Comparison of ENCODE assay signal across 25 cellular contexts in the genomic region with DNA sequence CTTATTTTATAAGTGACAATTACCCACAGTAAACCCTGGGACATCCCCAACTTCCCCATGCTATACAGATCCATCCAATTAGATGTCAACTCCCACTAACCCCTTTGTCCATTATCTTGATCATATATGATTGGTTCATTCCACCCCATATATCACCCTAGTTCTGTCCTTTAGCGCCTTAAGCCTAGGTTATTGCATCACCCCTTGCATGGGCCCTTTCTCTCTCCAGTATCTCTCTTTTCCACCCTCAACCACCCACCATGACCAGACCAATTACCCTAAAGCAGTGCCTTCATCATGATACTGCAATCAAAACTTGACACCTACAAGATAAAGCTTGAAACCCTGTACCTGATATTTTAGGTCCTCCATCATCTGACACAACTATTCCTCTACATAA. TPM values are rescaled to one million over a fixed set of nuclear protein-coding genes. Genes with fewer than 3 reads are reported as not detected.
DNase-seq lines count a peak whose midpoint lies in the region; ATAC-seq, FAIRE-seq and TF ChIP-seq lines count a peak whose summit lies in the region.
"Had no signal": no experiment of that assay in that cellular context is flagged by ENCODE, and none has a peak within 500 bp of the region (broad histone marks: within the 10 kb centered on the region; RNA-seq: fewer than 3 reads in every experiment).

No MANE protein-coding gene starts in this region.

- H4K20me1 ChIP-seq in HepG2 (ENCODE audit: insufficient read depth, low read length) = no peaks in the 10 kb centered on the region
- H4K20me1 ChIP-seq: BLaER1 had no signal

- TF ChIP-seq POLR2A in HepG2 (IDR thresholded peaks at IDR 0.05; ENCODE audit: insufficient read depth in 1 of 2, low read depth in 2 of 2, low read length in 2 of 2) (no peak), right lobe of liver (IDR thresholded peaks at IDR 0.05) (no peak), uterus (IDR thresholded peaks at IDR 0.05) (no peak)

- CTCF ChIA-PET in HepG2 (lab: Yijun Ruan, JAX; ENCODE audit: low intra/inter-chr PET ratio, low total read pairs) = no interaction called here

- H3K4me1 ChIP-seq in HepG2 (ENCODE audit: insufficient read depth, low read length) (no peaks in the 10 kb centered on the region), right lobe of liver (no peaks in the 10 kb centered on the region), uterus (no peaks in the 10 kb centered on the region)
- H3K4me1 ChIP-seq: BE2C, BLaER1 had no signal

- H3K36me3 ChIP-seq in HepG2 (replicated peaks in 1 of 2; ENCODE audit: control insufficient read depth in 1 of 2, insufficient read depth in 2 of 2, low read length in 2 of 2) (no peaks in the 10 kb centered on the region), right lobe of liver (no peaks in the 10 kb centered on the region), uterus (no peaks in the 10 kb centered on the region)
- H3K36me3 ChIP-seq: BE2C, BLaER1 had no signal

- no peaks in the 10 kb centered on the region for H3K79me2 ChIP-seq in HepG2 (ENCODE audit: insufficient read depth, low read length)

- TF ChIP-seq RAD21 in HepG2 (CRISPR knock-in tag; IDR thresholded peaks at IDR 0.05) = no peak

- no peak for DNase-seq in HepG2 (ENCODE audit: low spot score)
- no peak for DNase-seq in right lobe of liver
- DNase-seq in OCI-M1 (lab: John Stamatoyannopoulos, UW) = peak; percentile 90
- DNase-seq in uterus = no peak
- DNase-seq in stimulated activated CD4-positive, alpha-beta T cell treated with anti-CD3 and anti-CD28 coated beads, Interleukin-1b, Interleukin-23, amount 100 ng/mL, for 48 hours = no peak
- DNase-seq: 8988T; ACHN; BE2C; C1 segment of cervical spinal cord; CD4-positive, alpha-beta memory T cell; CD4-positive, CD25-positive, alpha-beta regulatory T cell; CD8-positive, alpha-beta memory T cell; COR-L47; DMS 273 treated with DMSO at 0.1 percent for 48 hours; DMS153; DMS53; DMS79; DND-41; EL; GDM1 had no signal

- BruUV-seq in HepG2 (replicated peaks; lab: Mats Ljungman, UMichigan) = no TSS peak

- H3K27me3 ChIP-seq in HepG2 (ENCODE audit: control insufficient read depth in 1 of 2, insufficient read depth in 2 of 2, low read length in 2 of 2) (peaks cover 1 to 7% of the 10 kb centered on the region in 2 experiments; a peak in 1 of 5 replicates), right lobe of liver (no peaks in the 10 kb centered on the region), uterus (no peaks in the 10 kb centered on the region)
- H3K27me3 ChIP-seq: BLaER1 had no signal

- WGBS in HepG2 (ENCODE audit: low lambda C conversion rate) = 88% methylated on average over 1 of the region's 1 CpG
- WGBS in right lobe of liver (ENCODE audit: insufficient coverage, low coverage, low lambda C conversion rate, missing lambda C conversion rate) = 100% methylated on average over 1 of the region's 1 CpG

- no peak for TF ChIP-seq EP300 in HepG2 (IDR thresholded peaks at IDR 0.05; ENCODE audit: low read depth in 2 of 2, low read length in 2 of 2)
- TF ChIP-seq EP300 in HepG2 (CRISPR knock-in tag; IDR thresholded peaks at IDR 0.05; ENCODE audit: borderline replicate concordance) = no peak

- FAIRE-seq in HepG2 (lab: Jason Lieb, UNC) = no peak
- FAIRE-seq: A204.1, GM12878, GM12892, GM18507 had no signal

- H3K27ac ChIP-seq in HepG2 (ENCODE audit: extremely low read length, insufficient read depth, low read length) (no peak overlapping the region), right lobe of liver (no peak overlapping the region), uterus (no peak overlapping the region)
- H3K27ac ChIP-seq: BLaER1 had no signal

- intact Hi-C loops in HepG2 (cut with micrococcal nuclease; ENCODE audit: unreplicated experiment) (no loop called here), right lobe of liver (cut with DNase I) (no loop called here), uterus (cut with DNase I; ENCODE audit: low total_unique reads) (no loop called here)

- ATAC-seq in HepG2 (no peak), right lobe of liver (no peak)
- ATAC-seq: GM12878 had no signal

- no peak overlapping the region for H3K9ac ChIP-seq in HepG2 (ENCODE audit: insufficient read depth, low read depth, low read length)
- H3K9ac ChIP-seq: BLaER1 had no signal

- in situ Hi-C loops in HepG2 (cut with HindIII; ENCODE audit: extremely low pct_ligation_motif_present, low pct_unique_long_range_greater_than_20kb) = no loop called here

- POLR2A ChIA-PET in HepG2 (lab: Yijun Ruan, JAX) = no interaction called here

- TF ChIP-seq CTCF in HepG2 (CRISPR knock-in tag; IDR thresholded peaks at IDR 0.05) (no peak), right lobe of liver (IDR thresholded peaks at IDR 0.05) (no peak), uterus (IDR thresholded peaks at IDR 0.05) (no peak)

- no peaks in the 10 kb centered on the region for H3K9me3 ChIP-seq in HepG2 (ENCODE audit: low read length)
- no peaks in the 10 kb centered on the region for H3K9me3 ChIP-seq in right lobe of liver
- no peaks in the 10 kb centered on the region for H3K9me3 ChIP-seq in uterus
- H3K9me3 ChIP-seq: BE2C, BLaER1 had no signal

- H3K4me2 ChIP-seq in HepG2 (ENCODE audit: low read depth, low read length) = no peak overlapping the region
- H3K4me2 ChIP-seq: BLaER1 had no signal

- no peak overlapping the region for H2AFZ ChIP-seq in HepG2 (ENCODE audit: low read length)

- H3K4me3 ChIP-seq in HepG2 (replicated peaks in 1 of 3; ENCODE audit: insufficient read depth in 1 of 3, low read depth in 2 of 3, low read length in 3 of 3) = no peak overlapping the region
- H3K4me3 ChIP-seq in right lobe of liver = no peak overlapping the region
- H3K4me3 ChIP-seq in uterus = no peak overlapping the region
- H3K4me3 ChIP-seq: BLaER1, GM12878 had no signal

TF ChIP-seq in HepG2, 621 proteins besides CTCF, POLR2A, EP300 and RAD21 (continues in another document):
- TF ChIP-seq, protein P1, sequence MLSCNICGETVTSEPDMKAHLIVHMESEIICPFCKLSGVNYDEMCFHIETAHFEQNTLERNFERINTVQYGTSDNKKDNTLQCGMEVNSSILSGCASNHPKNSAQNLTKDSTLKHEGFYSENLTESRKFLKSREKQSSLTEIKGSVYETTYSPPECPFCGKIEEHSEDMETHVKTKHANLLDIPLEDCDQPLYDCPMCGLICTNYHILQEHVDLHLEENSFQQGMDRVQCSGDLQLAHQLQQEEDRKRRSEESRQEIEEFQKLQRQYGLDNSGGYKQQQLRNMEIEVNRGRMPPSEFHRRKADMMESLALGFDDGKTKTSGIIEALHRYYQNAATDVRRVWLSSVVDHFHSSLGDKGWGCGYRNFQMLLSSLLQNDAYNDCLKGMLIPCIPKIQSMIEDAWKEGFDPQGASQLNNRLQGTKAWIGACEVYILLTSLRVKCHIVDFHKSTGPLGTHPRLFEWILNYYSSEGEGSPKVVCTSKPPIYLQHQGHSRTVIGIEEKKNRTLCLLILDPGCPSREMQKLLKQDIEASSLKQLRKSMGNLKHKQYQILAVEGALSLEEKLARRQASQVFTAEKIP (CRISPR knock-in tag; IDR thresholded peaks at IDR 0.05; ENCODE audit: borderline replicate concordance) = no peak
- peak; percentile 22; the same call in 1 of the 2 replicates for TF ChIP-seq ATF7 (IDR thresholded peaks at IDR 0.05)
- no peak for TF ChIP-seq ATF7 (CRISPR knock-in tag; IDR thresholded peaks at IDR 0.05)
- peak; percentile 58; the same call in 1 of the 2 replicates for TF ChIP-seq CEBPB (IDR thresholded peaks at IDR 0.05; ENCODE audit: borderline replicate concordance, low read depth, low read length)
- TF ChIP-seq IRF1 (CRISPR knock-in tag; IDR thresholded peaks at IDR 0.05; ENCODE audit: low read depth) = no peak
- TF ChIP-seq ZNF597 (CRISPR knock-in tag; IDR thresholded peaks at IDR 0.05) = no peak

RNA-seq across cellular contexts. Expression of gene GATAD1, which starts 37.9 kb away (rescaled TPM):
- 16.2 and 20.6 TPM in 2 replicates for total RNA-seq in HepG2 (2016; rRNA removed; fragmentation: Illumina TruSeq; extraction: Trizol)
- total RNA-seq in HepG2 (2016; cell fraction: cytosol; rRNA removed; fragmentation: Illumina TruSeq; extraction: Trizol; ENCODE audit: low read depth) = 4.8 and 5.2 TPM in 2 replicates
- total RNA-seq in HepG2 (2016; cell fraction: insoluble cytoplasmic fraction; rRNA removed; fragmentation: Illumina TruSeq; extraction: Trizol) = 16.4 and 19.7 TPM in 2 replicates
- 14.5 and 15.8 TPM in 2 replicates for total RNA-seq in HepG2 (2016; cell fraction: membrane; rRNA removed; fragmentation: Illumina TruSeq; extraction: Trizol)
- total RNA-seq in HepG2 (2016; cell fraction: nucleus; rRNA removed; fragmentation: Illumina TruSeq; extraction: Trizol) = 23.8 and 26.1 TPM in 2 replicates
- polyA plus RNA-seq in HepG2 (2011; rRNA removed) = 36.3 and 42.1 TPM in 2 replicates
- polyA plus RNA-seq in HepG2 (2011; cell fraction: cytosol; rRNA removed) = 16.2 and 22.4 TPM in 2 replicates
- 23.9 and 33.1 TPM in 2 replicates for polyA plus RNA-seq in HepG2 (2011; cell fraction: nucleus; rRNA removed)
- polyA plus RNA-seq in HepG2 (2012) = 23.9 and 25.0 TPM in 2 replicates
- 4.0 and 4.5 TPM in 2 replicates for polyA plus RNA-seq in HepG2 (2016; cell fraction: cytosol; fragmentation: Illumina TruSeq; extraction: Trizol; ENCODE audit: low read depth)
- polyA plus RNA-seq in HepG2 (2016; cell fraction: insoluble cytoplasmic fraction; fragmentation: Illumina TruSeq; extraction: Trizol; ENCODE audit: low read depth) = 21.6 and 22.3 TPM in 2 replicates
- polyA plus RNA-seq in HepG2 (2016; cell fraction: membrane; fragmentation: Illumina TruSeq; extraction: Trizol; ENCODE audit: low read depth) = 9.4 and 11.1 TPM in 2 replicates
- polyA plus RNA-seq in HepG2 (2016; cell fraction: nucleus; fragmentation: Illumina TruSeq; extraction: Trizol; ENCODE audit: insufficient read depth, low read depth) = 46.3 and 50.1 TPM in 2 replicates
- 19.0 and 26.5 TPM in 2 replicates for polyA minus RNA-seq in HepG2 (2011; rRNA and poly(A)+ RNA removed; ENCODE audit: low replicate concordance)
- polyA minus RNA-seq in HepG2 (2011; cell fraction: cytosol; rRNA and poly(A)+ RNA removed) = 11.0 and 14.0 TPM in 2 replicates
- 64.0 and 72.0 TPM in 2 replicates for polyA minus RNA-seq in HepG2 (2011; cell fraction: nucleus; rRNA and poly(A)+ RNA removed)
- total RNA-seq in right lobe of liver = 10 to 100 TPM; 11.5 to 16.8 (median 14.0) TPM
- 10 to 100 TPM; 41.2 to 62.2 (median 54.9) TPM for total RNA-seq in uterus
